19 cellular contexts compared by ENCODE assay signal in genomic region chr3:175664911-175665310, GRCh38.
DNase-seq lines count a peak whose midpoint lies in the region; ATAC-seq, FAIRE-seq and TF ChIP-seq lines count a peak whose summit lies in the region.
"Had no signal": no experiment of that assay in that cellular context is flagged by ENCODE, and none has a peak within 500 bp of the region (broad histone marks: within the 10 kb centered on the region; RNA-seq: fewer than 3 reads in every experiment).

No MANE protein-coding gene starts in this region.

- H2AFZ ChIP-seq in GM23248 = no peak overlapping the region

- no peak overlapping the region for H3K18ac ChIP-seq in mesendoderm (ENCODE audit: low read length)

- H3K9ac ChIP-seq in mesendoderm (ENCODE audit: low read length) = no peak overlapping the region
- no peak overlapping the region for H3K9ac ChIP-seq in GM23248
- H3K9ac ChIP-seq: BLaER1 had no signal

- no CpG with 5 or more reads among the region's 1 CpG for WGBS in mesendoderm (ENCODE audit: extremely low coverage, insufficient coverage, low lambda C conversion rate)
- 93 to 100% methylated on average over 1 of the region's 1 CpG for WGBS in GM23248 (ENCODE audit: low coverage in 1 of 2, low lambda C conversion rate in 2 of 2, missing lambda C conversion rate in 2 of 2), 2 experiments

- H3K9me2 ChIP-seq in GM23248 (ENCODE audit: insufficient read depth) = peaks cover 5% of the 10 kb centered on the region; the same call in 1 of the 2 replicates

- no peak overlapping the region for H3K4me3 ChIP-seq in mesendoderm (ENCODE audit: low read length)
- no peak overlapping the region for H3K4me3 ChIP-seq in GM23248
- H3K4me3 ChIP-seq: BLaER1 had no signal

- H2AK5ac ChIP-seq in mesendoderm (ENCODE audit: low read length) = no peak overlapping the region

- no peak overlapping the region for H3K27ac ChIP-seq in mesendoderm (ENCODE audit: low read depth, low read length)
- no peak overlapping the region for H3K27ac ChIP-seq in GM23248
- H3K27ac ChIP-seq: BLaER1, HL-60 had no signal

- H3K79me2 ChIP-seq in mesendoderm (ENCODE audit: control insufficient read depth, insufficient read depth, low read length) = no peaks in the 10 kb centered on the region
- no peaks in the 10 kb centered on the region for H3K79me2 ChIP-seq in GM23248 (ENCODE audit: insufficient read depth)

- H3K79me1 ChIP-seq in mesendoderm (ENCODE audit: low read length) = no peaks in the 10 kb centered on the region

- no peak overlapping the region for H4K8ac ChIP-seq in mesendoderm (ENCODE audit: low read depth, low read length)

- H4K20me1 ChIP-seq in GM23248 (ENCODE audit: insufficient read depth) = no peaks in the 10 kb centered on the region
- H4K20me1 ChIP-seq: BLaER1 had no signal

- H3K4me2 ChIP-seq in mesendoderm (ENCODE audit: low read length) (no peak overlapping the region), GM23248 (ENCODE audit: unreplicated experiment) (no peak overlapping the region)
- H3K4me2 ChIP-seq: BLaER1 had no signal

- H3K4me1 ChIP-seq in mesendoderm (ENCODE audit: control insufficient read depth, low read depth, low read length) (no peaks in the 10 kb centered on the region), GM23248 (ENCODE audit: insufficient read depth) (peaks cover 6% of the 10 kb centered on the region; the same call in 1 of the 2 replicates)
- H3K4me1 ChIP-seq: BLaER1 had no signal

- no peak overlapping the region for H3K23ac ChIP-seq in mesendoderm (ENCODE audit: low read length)

- H3K4ac ChIP-seq in mesendoderm (ENCODE audit: low read depth, low read length) = no peak overlapping the region

- no peaks in the 10 kb centered on the region for H3K9me3 ChIP-seq in GM23248 (ENCODE audit: low read depth)
- H3K9me3 ChIP-seq: BLaER1 had no signal

- H3K27me3 ChIP-seq in mesendoderm (ENCODE audit: insufficient read depth, low read length, poor library complexity) (no peaks in the 10 kb centered on the region), GM23248 (replicated peaks; ENCODE audit: insufficient read depth) (no peaks in the 10 kb centered on the region)
- H3K27me3 ChIP-seq: BLaER1 had no signal

- ATAC-seq in GM18867 (IDR thresholded peaks at IDR 0.05; ENCODE audit: unreplicated experiment) = no peak

- H2BK120ac ChIP-seq in mesendoderm (ENCODE audit: low read depth, low read length) = no peak overlapping the region

- H2BK15ac ChIP-seq in mesendoderm (replicated peaks; ENCODE audit: low read depth) = no peak overlapping the region

- H3K36me3 ChIP-seq in mesendoderm (ENCODE audit: control insufficient read depth, insufficient read depth, low read length) (no peaks in the 10 kb centered on the region), GM23248 (ENCODE audit: low read depth) (no peaks in the 10 kb centered on the region)
- H3K36me3 ChIP-seq: BLaER1 had no signal

- FAIRE-seq in H54 (lab: Jason Lieb, UNC) = peak; percentile 20
- FAIRE-seq: GM12892, GM18507 had no signal

- H3F3A ChIP-seq in GM23248 (ENCODE audit: insufficient read depth) = no peaks in the 10 kb centered on the region

- DNase-seq in H54 (ENCODE audit: insufficient read length, low spot score) (no peak), NCI-H1417 treated with DMSO at 0.1 percent for 48 hours (lab: John Stamatoyannopoulos, UW) (peak; percentile 38), SK-N-DZ (ENCODE audit: low spot score) (peak; percentile 63), mesendoderm (peak; percentile 28), GM23248 (no peak)
- DNase-seq in activated CD4-positive, CD25-positive, alpha-beta regulatory T cell treated with anti-CD3 and anti-CD28 coated beads, Interleukin-2, amount 50 U/mL, for 72 hours = no peak
- DNase-seq: Calu3; CD4-positive, alpha-beta memory T cell; H7; NCI-H1930; NCI-H2171; NCI-H446; NCI-H526 treated with DMSO at 0.1 percent for 48 hours; SIG-M5 had no signal

- in situ Hi-C loops in GM23248 (cut with MboI) = no loop called here

- H3K56ac ChIP-seq in mesendoderm (ENCODE audit: low read length) = no peak overlapping the region

- H4K5ac ChIP-seq in mesendoderm (ENCODE audit: low read length) = no peak overlapping the region

- H2BK5ac ChIP-seq in mesendoderm (ENCODE audit: low read length) = no peak overlapping the region

- TF ChIP-seq POLR2A in H54 (IDR thresholded peaks at IDR 0.05; ENCODE audit: low read depth, low read length) = no peak

Comparison
In these comparisons a context has a peak if more than half of its experiments do, and no peak if none do; other contexts are left out.
1. DNase-seq: peak in NCI-H1417 treated with DMSO at 0.1 percent for 48 hours (single experiment), SK-N-DZ (single experiment) and mesendoderm (single experiment); none in H54 (single experiment), activated CD4-positive, CD25-positive, alpha-beta regulatory T cell treated with anti-CD3 and anti-CD28 coated beads, Interleukin-2, amount 50 U/mL, for 72 hours (single experiment) and GM23248 (single experiment).